23 cellular contexts compared by ENCODE assay signal in the genomic region with DNA sequence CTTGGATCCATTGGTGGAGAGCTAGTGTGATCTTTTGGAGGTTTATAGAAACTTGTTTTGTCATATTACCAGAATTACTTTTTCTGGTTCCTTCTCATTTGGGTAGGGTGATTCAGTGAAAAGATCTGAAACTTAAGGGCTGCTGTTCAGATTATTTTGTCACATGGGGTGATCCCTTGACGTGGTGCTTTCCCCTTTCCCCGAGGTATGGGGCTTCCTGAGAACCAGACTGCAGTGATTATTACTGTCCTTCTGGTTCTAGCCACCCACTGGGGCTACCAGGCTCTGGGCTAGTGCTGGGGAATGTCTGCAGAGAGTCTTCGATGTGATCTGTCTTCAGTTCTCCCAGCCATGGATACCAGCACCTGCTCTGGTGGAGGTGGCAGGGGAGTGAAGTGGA.
"Had no signal": no experiment of that assay in that cellular context is flagged by ENCODE, and none has a peak within 500 bp of the region (broad histone marks: within the 10 kb centered on the region; RNA-seq: fewer than 3 reads in every experiment).

No MANE protein-coding gene starts in this region.

- DNase-seq: dorsolateral prefrontal cortex; effector CD4-positive, alpha-beta T cell; foreskin fibroblast; gastrocnemius medialis; head of caudate nucleus; left ventricle myocardium superior; lower lobe of right lung; naive thymus-derived CD8-positive, alpha-beta T cell; nephron progenitor cell; retina; right lobe of liver; small intestine; stimulated activated CD4-positive, alpha-beta T cell treated with anti-CD3 and anti-CD28 coated beads, Interleukin-15, amount 100 ng/mL, for 24 hours; stimulated activated CD4-positive, alpha-beta T cell treated with anti-CD3 and anti-CD28 coated beads, Interleukin-2, amount 100 ng/mL, for 48 hours; stimulated activated naive CD4-positive, alpha-beta T cell; stimulated activated naive CD8-positive, alpha-beta T cell treated with anti-CD3 and anti-CD28 coated beads, Interleukin-15, amount 100 ng/mL, for 72 hours; transverse colon; upper lobe of right lung; uterus had no signal

- FAIRE-seq: keratinocyte, pancreas, small intestine had no signal

- H3K4me1 ChIP-seq: gastrocnemius medialis, lower lobe of right lung, pancreas, right lobe of liver, suprapubic skin, transverse colon, upper lobe of right lung, uterus had no signal

- H3K4me1 Mint-ChIP-seq: naive thymus-derived CD8-positive, alpha-beta T cell; nephron progenitor cell; stimulated activated naive CD8-positive, alpha-beta T cell treated with anti-CD3 and anti-CD28 coated beads, Interleukin-15, amount 100 ng/mL, for 72 hours had no signal

- ATAC-seq: gastrocnemius medialis; left ventricle myocardium superior; lower lobe of right lung; naive thymus-derived CD8-positive, alpha-beta T cell; pancreas; right lobe of liver; stimulated activated naive CD8-positive, alpha-beta T cell treated with anti-CD3 and anti-CD28 coated beads, Interleukin-15, amount 100 ng/mL, for 72 hours; upper lobe of right lung had no signal

- H3K27me3 ChIP-seq: dorsolateral prefrontal cortex, gastrocnemius medialis, neutrophil, pancreas, right lobe of liver, suprapubic skin, transverse colon, upper lobe of right lung, uterus had no signal

- H3K4me3 Mint-ChIP-seq: naive thymus-derived CD8-positive, alpha-beta T cell; nephron progenitor cell; stimulated activated naive CD8-positive, alpha-beta T cell treated with anti-CD3 and anti-CD28 coated beads, Interleukin-15, amount 100 ng/mL, for 72 hours had no signal

- H3K27ac ChIP-seq: dorsolateral prefrontal cortex, gastrocnemius medialis, lower lobe of right lung, neutrophil, pancreas, right lobe of liver, suprapubic skin, transverse colon, upper lobe of right lung, uterus had no signal

- H3K9me3 ChIP-seq: gastrocnemius medialis, neutrophil, pancreas, right lobe of liver, upper lobe of right lung had no signal

- H3K27ac Mint-ChIP-seq: naive thymus-derived CD8-positive, alpha-beta T cell; nephron progenitor cell; stimulated activated naive CD8-positive, alpha-beta T cell treated with anti-CD3 and anti-CD28 coated beads, Interleukin-15, amount 100 ng/mL, for 72 hours had no signal

- H3K36me3 ChIP-seq: gastrocnemius medialis, lower lobe of right lung, neutrophil, pancreas, right lobe of liver, suprapubic skin, transverse colon, upper lobe of right lung, uterus had no signal

- H3K4me3 ChIP-seq: dorsolateral prefrontal cortex, gastrocnemius medialis, lower lobe of right lung, pancreas, right lobe of liver, suprapubic skin, transverse colon, upper lobe of right lung, uterus had no signal

- H3K27me3 Mint-ChIP-seq: naive thymus-derived CD8-positive, alpha-beta T cell; stimulated activated naive CD8-positive, alpha-beta T cell treated with anti-CD3 and anti-CD28 coated beads, Interleukin-15, amount 100 ng/mL, for 72 hours had no signal
